ENCODE assay signal across 18 cellular contexts in the genomic region with DNA sequence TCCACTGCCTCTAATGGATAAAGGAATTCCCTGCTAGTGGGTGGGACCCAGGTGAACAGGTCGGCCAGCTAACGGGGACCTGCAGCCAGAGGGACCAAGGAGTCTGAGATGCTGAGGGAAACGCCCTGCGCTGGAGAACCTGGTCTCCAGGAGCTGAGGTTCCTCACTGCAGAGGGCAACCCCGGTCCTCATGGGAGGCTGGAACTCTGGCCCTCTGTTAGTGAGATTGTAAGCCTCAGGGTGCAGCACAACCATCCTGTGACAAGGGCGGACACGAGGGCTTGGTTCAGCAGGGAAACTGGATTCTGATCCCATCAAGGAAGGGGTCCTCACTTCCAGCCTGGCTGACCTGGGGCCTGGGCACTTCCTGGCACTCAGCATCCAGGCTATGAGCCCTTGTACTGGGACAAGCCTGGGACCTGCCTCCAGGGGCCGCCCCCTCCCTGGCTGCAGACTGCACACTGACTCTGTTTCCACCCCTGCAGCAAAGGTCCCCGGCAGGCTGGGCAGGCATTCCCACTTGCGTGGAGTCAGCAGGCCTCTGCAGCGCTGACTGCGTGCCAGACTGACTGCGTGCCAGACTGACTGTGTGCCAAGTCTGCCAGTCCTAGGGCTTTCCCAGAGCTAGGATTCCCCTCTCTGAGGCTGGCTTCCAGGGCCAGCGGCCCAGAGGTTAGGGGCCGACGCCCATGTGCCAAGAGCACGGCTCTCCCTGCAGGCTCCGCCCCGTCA.
DNase-seq lines count a peak whose midpoint lies in the region; ATAC-seq and TF ChIP-seq lines count a peak whose summit lies in the region.
"Had no signal": no experiment of that assay in that cellular context is flagged by ENCODE, and none has a peak within 500 bp of the region (broad histone marks: within the 10 kb centered on the region; RNA-seq: fewer than 3 reads in every experiment).

No MANE protein-coding gene starts in this region.

- H3K27me3 ChIP-seq in dorsolateral prefrontal cortex (no peaks in the 10 kb centered on the region), tibial artery (no peaks in the 10 kb centered on the region)
- H3K27me3 ChIP-seq: brain microvascular endothelial cell had no signal

- POLR2A ChIA-PET in activated CD4-positive, alpha-beta T cell treated with anti-CD3 and anti-CD28 coated beads for 36 hours (lab: Charles Lee): interaction anchor here (0.6 kb wide), 1 partner anchor 206 kb away, joined by 3 read pairs; no protein-coding TSS in a partner anchor

- H3K4me3 Mint-ChIP-seq in activated CD4-positive, alpha-beta T cell treated with anti-CD3 and anti-CD28 coated beads for 36 hours: no peak overlapping the region
- H3K4me3 Mint-ChIP-seq: CD4-positive, alpha-beta memory T cell had no signal

- H3K9me3 ChIP-seq in tibial artery: no peaks in the 10 kb centered on the region
- H3K9me3 ChIP-seq: A549, thoracic aorta had no signal

- no peak overlapping the region for H3K27ac Mint-ChIP-seq in activated CD4-positive, alpha-beta T cell treated with anti-CD3 and anti-CD28 coated beads for 36 hours
- H3K27ac Mint-ChIP-seq: CD4-positive, alpha-beta memory T cell had no signal

- TF ChIP-seq CTCF in dorsolateral prefrontal cortex (IDR thresholded peaks at IDR 0.05 in 54 of 56, conservative IDR thresholded peaks at IDR 0.05 in 2 of 56; ENCODE audit: low read depth in 1 of 56, partially characterized antibody in 56 of 56) (peak in 1 of 56 donors; percentile 16), tibial artery (IDR thresholded peaks at IDR 0.05) (no peak)

- no peaks in the 10 kb centered on the region for H3K4me1 Mint-ChIP-seq in activated CD4-positive, alpha-beta T cell treated with anti-CD3 and anti-CD28 coated beads for 36 hours
- H3K4me1 Mint-ChIP-seq: CD4-positive, alpha-beta memory T cell had no signal

- in situ Hi-C loops in ACHN (cut with HindIII; ENCODE audit: low pct_ligation_motif_present, low pct_unique_long_range_greater_than_20kb, low sequenced_read_pairs): no loop called here

- H3K27ac ChIP-seq in dorsolateral prefrontal cortex (no peak overlapping the region), tibial artery (no peak overlapping the region)
- H3K27ac ChIP-seq: A549, brain microvascular endothelial cell, parathyroid adenoma, thoracic aorta had no signal

- no peaks in the 10 kb centered on the region for H3K9me3 Mint-ChIP-seq in activated CD4-positive, alpha-beta T cell treated with anti-CD3 and anti-CD28 coated beads for 36 hours (ENCODE audit: low read depth)

- no peak overlapping the region for H3K4me3 ChIP-seq in dorsolateral prefrontal cortex
- no peak overlapping the region for H3K4me3 ChIP-seq in tibial artery
- H3K4me3 ChIP-seq: A549, thoracic aorta had no signal

- H3K36me3 ChIP-seq in tibial artery: peaks cover 0 to 13% (median 0%) of the 10 kb centered on the region in 3 donors
- H3K36me3 ChIP-seq: thoracic aorta had no signal

- DNase-seq in activated effector memory CD4-positive, alpha-beta T cell treated with anti-CD3 and anti-CD28 coated beads, Interleukin-2, amount 50 U/mL, for 16 hours: peak; percentile 61
- DNase-seq in activated effector memory CD4-positive, alpha-beta T cell treated with Interleukin-2 at 50 U/mL for 16 hours: no peak
- DNase-seq in dorsolateral prefrontal cortex (peak in 8 of 10 donors; percentile 40 to 69 (median 57)), medulla oblongata (ENCODE audit: extremely low spot score) (peak; percentile 72), tibial artery (peak; percentile 20 to 66), ACHN (no peak)
- DNase-seq in activated CD4-positive, alpha-beta T cell treated with anti-CD3 and anti-CD28 coated beads for 36 hours: no peak
- DNase-seq: activated CD4-positive, alpha-beta T cell treated with anti-CD3 and anti-CD28 coated beads, Interleukin-2, amount 50 U/mL, for 48 hours; activated gamma-delta T cell treated with Interleukin-2 at 50 U/mL for 16 hours; CD4-positive, alpha-beta memory T cell; effector CD4-positive, alpha-beta T cell; Karpas-422; NCI-H1436 treated with DMSO at 0.1 percent for 48 hours had no signal

- no peaks in the 10 kb centered on the region for H3K27me3 Mint-ChIP-seq in activated CD4-positive, alpha-beta T cell treated with anti-CD3 and anti-CD28 coated beads for 36 hours

- CTCF ChIA-PET in activated CD4-positive, alpha-beta T cell treated with anti-CD3 and anti-CD28 coated beads for 36 hours (lab: Charles Lee): interaction anchor here (0.8 to 0.9 kb wide), 2 partner anchors 14 to 50 kb away, joined by 3 read pairs; no protein-coding TSS in a partner anchor

- no peaks in the 10 kb centered on the region for H3K4me1 ChIP-seq in tibial artery
- H3K4me1 ChIP-seq: A549 had no signal

- no peaks in the 10 kb centered on the region for H3K36me3 Mint-ChIP-seq in activated CD4-positive, alpha-beta T cell treated with anti-CD3 and anti-CD28 coated beads for 36 hours (ENCODE audit: low read depth)
- H3K36me3 Mint-ChIP-seq: CD4-positive, alpha-beta memory T cell had no signal

- intact Hi-C loops in dorsolateral prefrontal cortex (cut with DNase I): loop anchor here in 1 of 2 donors (10.0 kb wide), 1 partner anchor 205 kb away; no protein-coding TSS in a partner anchor
- intact Hi-C loops in tibial artery (cut with DNase I; ENCODE audit: low total_unique reads): no loop called here
- intact Hi-C loops in activated CD4-positive, alpha-beta T cell treated with anti-CD3 and anti-CD28 coated beads for 36 hours (cut with DNase I, micrococcal nuclease): no loop called here

- no peak for ATAC-seq in GM19328 (IDR thresholded peaks at IDR 0.05; ENCODE audit: unreplicated experiment)
- no peak for ATAC-seq in activated CD4-positive, alpha-beta T cell treated with anti-CD3 and anti-CD28 coated beads for 36 hours
- ATAC-seq: A549 had no signal

Comparison
In these comparisons a context has a peak if more than half of its experiments do, and no peak if none do; other contexts are left out.
1. DNase-seq: peak in activated effector memory CD4-positive, alpha-beta T cell treated with anti-CD3 and anti-CD28 coated beads, Interleukin-2, amount 50 U/mL, for 16 hours (single experiment), dorsolateral prefrontal cortex (8 of 10), medulla oblongata (single experiment) and tibial artery (2 of 2); none in activated effector memory CD4-positive, alpha-beta T cell treated with Interleukin-2 at 50 U/mL for 16 hours (single experiment), ACHN (single experiment) and activated CD4-positive, alpha-beta T cell treated with anti-CD3 and anti-CD28 coated beads for 36 hours (single experiment).